In genomic region chr5:83844320-83845068, GRCh38 we compare ENCODE assay signal across 8 cellular contexts.
A peak's percentile ranks its signal among the peaks of the same experiment; 100 is the strongest.
DNase-seq lines count a peak whose midpoint lies in the region; ATAC-seq lines count a peak whose summit lies in the region.

No MANE protein-coding gene starts in this region.

- peak overlapping the region; percentile 19 for H3K27ac Mint-ChIP-seq in activated T-cell treated with anti-CD3 and anti-CD28 coated beads, Interleukin-2, amount 50 U/mL, for 72 hours

- H3K4me3 Mint-ChIP-seq in activated T-cell treated with anti-CD3 and anti-CD28 coated beads, Interleukin-2, amount 50 U/mL, for 72 hours = peak overlapping the region in 1 of 2 donors; percentile 16

- H3K36me3 Mint-ChIP-seq in activated T-cell treated with anti-CD3 and anti-CD28 coated beads, Interleukin-2, amount 50 U/mL, for 72 hours (ENCODE audit: insufficient read depth in 2 of 2) = no peaks in the 10 kb centered on the region

- H3K4me1 Mint-ChIP-seq in activated T-cell treated with anti-CD3 and anti-CD28 coated beads, Interleukin-2, amount 50 U/mL, for 72 hours (ENCODE audit: low read depth) = no peaks in the 10 kb centered on the region

- H3K9me3 Mint-ChIP-seq in activated T-cell treated with anti-CD3 and anti-CD28 coated beads, Interleukin-2, amount 50 U/mL, for 72 hours = peaks cover 0 to 5% of the 10 kb centered on the region in 2 donors

- DNase-seq in activated T-cell treated with anti-CD3 and anti-CD28 coated beads, Interleukin-2, amount 50 U/mL, for 72 hours = peak in 1 of 2 donors; percentile 0
- DNase-seq in activated T-cell treated with anti-CD3 and anti-CD28 coated beads, Interleukin-2, amount 50 U/mL, for 1 hour = no peak
- DNase-seq in NCI-H460 (ENCODE audit: extremely low read depth, low read depth) (peak; percentile 5), fibroblast of peridontal ligament (ENCODE audit: extremely low read depth) (peak; percentile 99), kidney glomerular epithelial cell (lab: John Stamatoyannopoulos, UW) (no peak), mesenteric fat pad (ENCODE audit: low spot score) (no peak), SHP77 (lab: John Stamatoyannopoulos, UW) (no peak)

- no peaks in the 10 kb centered on the region for H3K27me3 Mint-ChIP-seq in activated T-cell treated with anti-CD3 and anti-CD28 coated beads, Interleukin-2, amount 50 U/mL, for 72 hours (ENCODE audit: low read depth)

- ATAC-seq in activated T-cell treated with anti-CD3 and anti-CD28 coated beads, Interleukin-2, amount 50 U/mL, for 72 hours (replicated peaks in 1 of 2) = peak; percentile 58 to 73
- ATAC-seq in HG02759 (IDR thresholded peaks at IDR 0.05; ENCODE audit: unreplicated experiment) = peak; percentile 98

Comparison
In these comparisons a context has a peak if more than half of its experiments do, and no peak if none do; other contexts are left out.
1. DNase-seq: peak in NCI-H460 (single experiment) and fibroblast of peridontal ligament (single experiment); none in activated T-cell treated with anti-CD3 and anti-CD28 coated beads, Interleukin-2, amount 50 U/mL, for 1 hour (single experiment), kidney glomerular epithelial cell (single experiment), mesenteric fat pad (single experiment) and SHP77 (0 of 2).